6 cellular contexts compared by ENCODE assay signal in the genomic region with DNA sequence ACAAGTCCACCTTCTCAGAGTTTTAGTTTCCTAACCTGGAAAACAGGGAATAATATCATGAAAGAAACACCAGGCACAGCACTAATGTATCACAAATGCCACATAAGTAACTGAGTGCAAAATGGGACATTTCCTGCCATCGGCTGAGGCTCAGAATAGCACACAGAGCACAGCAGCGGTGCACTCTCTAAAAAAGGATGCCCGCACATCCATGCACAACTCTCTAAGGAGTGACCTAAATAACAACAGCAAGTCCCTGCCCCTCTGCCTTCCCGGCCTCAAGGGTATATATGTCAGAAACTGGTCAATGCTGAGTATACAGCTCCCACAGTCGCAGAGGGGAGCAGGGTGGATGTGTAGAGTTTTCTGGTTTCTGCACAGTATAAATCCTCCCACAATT.
"Had no signal": no experiment of that assay in that cellular context is flagged by ENCODE, and none has a peak within 500 bp of the region (broad histone marks: within the 10 kb centered on the region; RNA-seq: fewer than 3 reads in every experiment).

No MANE protein-coding gene starts in this region.

- H3K27ac ChIP-seq: GM23248 had no signal

- ATAC-seq: K562 had no signal

- DNase-seq: GM23248, GOT3, H9, HCEC 1CT, IMR-90 had no signal

- H3K9ac ChIP-seq: GM23248 had no signal

- H3K4me3 Mint-ChIP-seq: H9 had no signal

- H3K27ac Mint-ChIP-seq: H9 had no signal

- H3K4me3 ChIP-seq: GM23248, K562 had no signal

- H3K9me3 Mint-ChIP-seq: H9 had no signal

- H2AFZ ChIP-seq: GM23248 had no signal
